Comparison of ENCODE assay signal across 13 cellular contexts in the genomic region with DNA sequence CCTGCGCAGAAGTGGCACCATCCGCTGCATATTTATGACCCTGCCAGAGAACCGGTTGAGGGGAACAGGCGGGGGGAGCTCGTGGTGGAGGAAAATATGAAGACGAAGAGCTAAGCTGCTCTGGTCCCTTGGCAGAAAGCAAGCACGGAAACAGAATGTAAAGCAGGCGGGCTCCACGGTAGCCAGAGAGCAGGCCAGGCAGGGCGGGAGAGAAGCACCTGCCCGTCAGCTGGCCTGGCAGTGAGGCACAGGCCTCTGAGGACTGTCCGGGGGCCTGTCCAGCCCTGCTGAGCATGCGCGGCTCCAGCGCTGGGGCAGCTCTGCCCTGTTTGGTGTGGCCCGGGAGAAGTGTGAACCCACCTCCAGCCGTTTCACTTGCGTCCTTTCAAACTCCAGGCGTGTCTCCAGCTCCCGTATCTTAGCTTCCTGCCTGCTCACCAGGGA. TPM values are rescaled to one million over a fixed set of nuclear protein-coding genes. Genes with fewer than 3 reads are reported as not detected.
DNase-seq lines count a peak whose midpoint lies in the region; ATAC-seq and TF ChIP-seq lines count a peak whose summit lies in the region.
"Had no signal": no experiment of that assay in that cellular context is flagged by ENCODE, and none has a peak within 500 bp of the region (broad histone marks: within the 10 kb centered on the region; RNA-seq: fewer than 3 reads in every experiment).

No MANE protein-coding gene starts in this region.

- intact Hi-C loops in posterior cingulate gyrus (cut with DNase I): loop anchor here (5.0 kb wide), 1 partner anchor 122 kb away; no protein-coding TSS in a partner anchor
- intact Hi-C loops in activated T-helper 2 cell treated with anti-CD3 and anti-CD28 coated beads, Interferon-gamma antibody, Interleukin-2, Interleukin-4, amounts not matched to agents 10 μg/mL and 5 μg/mL and 100 μg/mL, durations not matched to agents 14 hours and 24 hours and 36 hours (cut with micrococcal nuclease): no loop called here

- H3K27me3 Mint-ChIP-seq in H9 (ENCODE audit: low read depth): peaks cover 2% of the 10 kb centered on the region
- H3K27me3 Mint-ChIP-seq in endothelial cell (ENCODE audit: unreplicated experiment): peaks cover 11% of the 10 kb centered on the region
- no peaks in the 10 kb centered on the region for H3K27me3 Mint-ChIP-seq in activated T-helper 2 cell treated with anti-CD3 and anti-CD28 coated beads, Interferon-gamma antibody, Interleukin-2, Interleukin-4, amounts not matched to agents 10 μg/mL and 5 μg/mL and 100 μg/mL, durations not matched to agents 14 hours and 24 hours and 36 hours (ENCODE audit: low read depth)
- H3K27me3 Mint-ChIP-seq: CD4-positive, alpha-beta T cell had no signal

- no peak overlapping the region for H2AFZ ChIP-seq in H9 (ENCODE audit: low read length)

- H3K9me3 Mint-ChIP-seq in H9: no peaks in the 10 kb centered on the region
- H3K9me3 Mint-ChIP-seq in endothelial cell (ENCODE audit: unreplicated experiment): no peaks in the 10 kb centered on the region
- H3K9me3 Mint-ChIP-seq in activated T-helper 2 cell treated with anti-CD3 and anti-CD28 coated beads, Interferon-gamma antibody, Interleukin-2, Interleukin-4, amounts not matched to agents 10 μg/mL and 5 μg/mL and 100 μg/mL, durations not matched to agents 14 hours and 24 hours and 36 hours: no peaks in the 10 kb centered on the region
- H3K9me3 Mint-ChIP-seq: CD4-positive, alpha-beta T cell had no signal

- no peak overlapping the region for H2BK120ac ChIP-seq in H9 (ENCODE audit: low read depth, low read length, poor library complexity, severe bottlenecking)

- no peak overlapping the region for H3K18ac ChIP-seq in H9 (ENCODE audit: insufficient read length, low read depth, low read length)

- no peak overlapping the region for H3T11ph ChIP-seq in H9 (ENCODE audit: low read length)

- no peaks in the 10 kb centered on the region for H4K20me1 ChIP-seq in H9 (ENCODE audit: control insufficient read depth, insufficient read depth, insufficient read length)

- H4K5ac ChIP-seq in H9 (ENCODE audit: insufficient read length, low read depth, low read length): no peak overlapping the region

- no peak overlapping the region for H3K4ac ChIP-seq in H9 (ENCODE audit: low read depth, low read length)

- no peak overlapping the region for H3K4me2 ChIP-seq in H9 (ENCODE audit: insufficient read depth, insufficient read length, low read length)

- DNase-seq in H9 (no peak), NCI-H526 (lab: John Stamatoyannopoulos, UW) (peak; percentile 83 to 95), endothelial cell (ENCODE audit: low spot score) (no peak), posterior cingulate gyrus (peak; percentile 50 to 93 (median 66)), hepatic stellate cell (ENCODE audit: low spot score) (no peak)
- no peak for DNase-seq in activated T-helper 2 cell treated with anti-CD3 and anti-CD28 coated beads, Interferon-gamma antibody, Interleukin-2, Interleukin-4, amounts not matched to agents 10 μg/mL and 5 μg/mL and 100 μg/mL, durations not matched to agents 14 hours and 24 hours and 36 hours (ENCODE audit: low spot score)
- DNase-seq: activated CD4-positive, alpha-beta T cell treated with anti-CD3 and anti-CD28 coated beads for 48 hours; CD4-positive, alpha-beta T cell; effector CD8-positive, alpha-beta T cell; foreskin melanocyte; T-helper 2 cell had no signal

- H4K8ac ChIP-seq in H9 (replicated peaks; ENCODE audit: insufficient read length, low read depth, low read length): no peak overlapping the region

- no peak for ATAC-seq in GM18502 (IDR thresholded peaks at IDR 0.05; ENCODE audit: poor library complexity, unreplicated experiment)
- ATAC-seq: Panc1 had no signal

- no peaks in the 10 kb centered on the region for H3K79me2 ChIP-seq in H9 (ENCODE audit: insufficient read depth, low read length)

- no peak overlapping the region for H3K9ac ChIP-seq in H9 (ENCODE audit: extremely low read depth, insufficient read length, low read length)

- no peak overlapping the region for H2AK5ac ChIP-seq in H9 (ENCODE audit: insufficient read length, low read length)

- no peaks in the 10 kb centered on the region for H3K23me2 ChIP-seq in H9 (ENCODE audit: insufficient read length, low read depth, low read length, poor library complexity, severe bottlenecking)

- no peaks in the 10 kb centered on the region for H3K9me3 ChIP-seq in H9 (ENCODE audit: control insufficient read depth, low read depth, low read length)

- no peak overlapping the region for H2BK12ac ChIP-seq in H9 (ENCODE audit: insufficient read length, low read depth, low read length)

- no peak overlapping the region for H3K56ac ChIP-seq in H9 (ENCODE audit: insufficient read length, low read depth, low read length)

- TF ChIP-seq CTCF in H9 (conservative IDR thresholded peaks at IDR 0.05) (no peak), endothelial cell (IDR thresholded peaks at IDR 0.05; ENCODE audit: unreplicated experiment) (no peak)

- H2BK15ac ChIP-seq in H9 (ENCODE audit: low read depth, low read length): no peak overlapping the region

- no peaks in the 10 kb centered on the region for H3K27me3 ChIP-seq in H9 (ENCODE audit: insufficient read depth, low read length)

- H3K4me1 ChIP-seq in H9 (ENCODE audit: insufficient read depth, low read length): peaks cover 5% of the 10 kb centered on the region

- no peaks in the 10 kb centered on the region for H3K79me1 ChIP-seq in H9 (ENCODE audit: insufficient read depth, low read depth, low read length, poor library complexity, severe bottlenecking)

- H3K36me3 Mint-ChIP-seq in H9 (ENCODE audit: insufficient read depth in 1 of 3, low read depth in 3 of 3) (peaks cover 20 to 64% (median 56%) of the 10 kb centered on the region in 3 experiments), endothelial cell (ENCODE audit: low read depth, unreplicated experiment) (peaks cover 58% of the 10 kb centered on the region)
- H3K36me3 Mint-ChIP-seq in activated T-helper 2 cell treated with anti-CD3 and anti-CD28 coated beads, Interferon-gamma antibody, Interleukin-2, Interleukin-4, amounts not matched to agents 10 μg/mL and 5 μg/mL and 100 μg/mL, durations not matched to agents 14 hours and 24 hours and 36 hours (ENCODE audit: low read depth): peaks cover 55% of the 10 kb centered on the region

- WGBS in H9 (ENCODE audit: extremely low coverage, insufficient read length, low lambda C conversion rate): no CpG with 5 or more reads among the region's 20 CpGs

- no peak overlapping the region for H2BK20ac ChIP-seq in H9 (ENCODE audit: low read depth, low read length, poor library complexity, severe bottlenecking)

- no peak overlapping the region; the same call in 1 of the 2 replicates for H3K14ac ChIP-seq in H9 (ENCODE audit: insufficient read depth, low read length)

- H3K27ac ChIP-seq in H9 (ENCODE audit: insufficient read length, low read depth, low read length): no peak overlapping the region

- H3K4me1 Mint-ChIP-seq in H9: peaks cover 41 to 54% of the 10 kb centered on the region in 2 experiments
- peaks cover 11% of the 10 kb centered on the region for H3K4me1 Mint-ChIP-seq in endothelial cell (ENCODE audit: unreplicated experiment)
- H3K4me1 Mint-ChIP-seq in activated T-helper 2 cell treated with anti-CD3 and anti-CD28 coated beads, Interferon-gamma antibody, Interleukin-2, Interleukin-4, amounts not matched to agents 10 μg/mL and 5 μg/mL and 100 μg/mL, durations not matched to agents 14 hours and 24 hours and 36 hours (ENCODE audit: low read depth): no peaks in the 10 kb centered on the region

- H3K27ac Mint-ChIP-seq in H9 (peak overlapping the region; percentile 49 to 89 (median 83); a peak in 3 of 7 replicates), endothelial cell (ENCODE audit: unreplicated experiment) (no peak overlapping the region)
- no peak overlapping the region for H3K27ac Mint-ChIP-seq in activated T-helper 2 cell treated with anti-CD3 and anti-CD28 coated beads, Interferon-gamma antibody, Interleukin-2, Interleukin-4, amounts not matched to agents 10 μg/mL and 5 μg/mL and 100 μg/mL, durations not matched to agents 14 hours and 24 hours and 36 hours
- H3K27ac Mint-ChIP-seq: CD4-positive, alpha-beta T cell had no signal

- no peak overlapping the region for H2BK5ac ChIP-seq in H9 (ENCODE audit: insufficient read length, low read length)

- no peak overlapping the region for H4K91ac ChIP-seq in H9 (ENCODE audit: insufficient read length, low read depth, low read length)

- peak overlapping the region in 1 of 2 experiments; percentile 51; a peak in 2 of 5 replicates for H3K4me3 Mint-ChIP-seq in H9
- H3K4me3 Mint-ChIP-seq in endothelial cell (ENCODE audit: unreplicated experiment): peak overlapping the region; percentile 58
- no peak overlapping the region for H3K4me3 Mint-ChIP-seq in activated T-helper 2 cell treated with anti-CD3 and anti-CD28 coated beads, Interferon-gamma antibody, Interleukin-2, Interleukin-4, amounts not matched to agents 10 μg/mL and 5 μg/mL and 100 μg/mL, durations not matched to agents 14 hours and 24 hours and 36 hours (ENCODE audit: low read depth)
- H3K4me3 Mint-ChIP-seq: CD4-positive, alpha-beta T cell had no signal

- H3K23ac ChIP-seq in H9 (ENCODE audit: insufficient read length, low read depth, low read length): no peak overlapping the region

RNA-seq across cellular contexts. Expression of gene PIPOX, which starts 46.7 kb away (rescaled TPM):
- 26.8 and 30.1 TPM in 2 replicates for total RNA-seq in H9 (2021)
- total RNA-seq in endothelial cell (ENCODE audit: unreplicated experiment): 3.3 TPM
- total RNA-seq in activated T-helper 2 cell treated with anti-CD3 and anti-CD28 coated beads, Interferon-gamma antibody, Interleukin-2, Interleukin-4, amounts not matched to agents 10 μg/mL and 5 μg/mL and 100 μg/mL, durations not matched to agents 14 hours and 24 hours and 36 hours: 2.0 and 2.8 TPM in 2 replicates

Comparison
In these comparisons a context has a peak if more than half of its experiments do, and no peak if none do; other contexts are left out.
1. DNase-seq: peak in NCI-H526 (2 of 2) and posterior cingulate gyrus (10 of 10); none in H9 (single experiment), endothelial cell (single experiment), hepatic stellate cell (single experiment) and activated T-helper 2 cell treated with anti-CD3 and anti-CD28 coated beads, Interferon-gamma antibody, Interleukin-2, Interleukin-4, amounts not matched to agents 10 μg/mL and 5 μg/mL and 100 μg/mL, durations not matched to agents 14 hours and 24 hours and 36 hours (single experiment).
2. H3K27ac Mint-ChIP-seq: peak in H9 (3 of 3); none in endothelial cell (single experiment) and activated T-helper 2 cell treated with anti-CD3 and anti-CD28 coated beads, Interferon-gamma antibody, Interleukin-2, Interleukin-4, amounts not matched to agents 10 μg/mL and 5 μg/mL and 100 μg/mL, durations not matched to agents 14 hours and 24 hours and 36 hours (single experiment).